Comparison of ENCODE assay signal across 1 cellular context in genomic region chr9:34454571-34455065, GRCh38.
TF ChIP-seq lines count a peak whose summit lies in the region.

No MANE protein-coding gene starts in this region.

TF ChIP-seq in HEK293, 187 proteins besides CTCF, POLR2A, EP300 and RAD21 (continued from another document):
- TF ChIP-seq ZBTB6 (tag by site-specific recombination; IDR thresholded peaks at IDR 0.05) (no peak), ZNF571 (tag by site-specific recombination; IDR thresholded peaks at IDR 0.05) (no peak), ZNF112 (tag by site-specific recombination; IDR thresholded peaks at IDR 0.05) (no peak), ZNF639 (tag by site-specific recombination; IDR thresholded peaks at IDR 0.05) (peak; percentile 26; the same call in 1 of the 2 replicates), MZF1 (tag by site-specific recombination; IDR thresholded peaks at IDR 0.05; ENCODE audit: borderline replicate concordance) (no peak), ZNF23 (tag by site-specific recombination; IDR thresholded peaks at IDR 0.05; ENCODE audit: borderline replicate concordance) (no peak), ZBTB48 (tag by site-specific recombination; IDR thresholded peaks at IDR 0.05) (peak; percentile 54; the same call in 1 of the 2 replicates), ZNF530 (tag by site-specific recombination; IDR thresholded peaks at IDR 0.05; ENCODE audit: low read depth) (no peak), ZFP3 (tag by site-specific recombination; IDR thresholded peaks at IDR 0.05; ENCODE audit: low read depth) (no peak), ZNF768 (tag by site-specific recombination; IDR thresholded peaks at IDR 0.05) (no peak), PATZ1 (tag by site-specific recombination; IDR thresholded peaks at IDR 0.05) (0 out of 2 replicates have a peak, but pooled peaks have one; percentile 43), ZBTB11 (tag by site-specific recombination; conservative IDR thresholded peaks at IDR 0.05; ENCODE audit: low read depth) (no peak), KLF1 (tag by site-specific recombination; IDR thresholded peaks at IDR 0.05) (0 out of 2 replicates have a peak, but pooled peaks have one; percentile 12)
- TF ChIP-seq, protein P1, sequence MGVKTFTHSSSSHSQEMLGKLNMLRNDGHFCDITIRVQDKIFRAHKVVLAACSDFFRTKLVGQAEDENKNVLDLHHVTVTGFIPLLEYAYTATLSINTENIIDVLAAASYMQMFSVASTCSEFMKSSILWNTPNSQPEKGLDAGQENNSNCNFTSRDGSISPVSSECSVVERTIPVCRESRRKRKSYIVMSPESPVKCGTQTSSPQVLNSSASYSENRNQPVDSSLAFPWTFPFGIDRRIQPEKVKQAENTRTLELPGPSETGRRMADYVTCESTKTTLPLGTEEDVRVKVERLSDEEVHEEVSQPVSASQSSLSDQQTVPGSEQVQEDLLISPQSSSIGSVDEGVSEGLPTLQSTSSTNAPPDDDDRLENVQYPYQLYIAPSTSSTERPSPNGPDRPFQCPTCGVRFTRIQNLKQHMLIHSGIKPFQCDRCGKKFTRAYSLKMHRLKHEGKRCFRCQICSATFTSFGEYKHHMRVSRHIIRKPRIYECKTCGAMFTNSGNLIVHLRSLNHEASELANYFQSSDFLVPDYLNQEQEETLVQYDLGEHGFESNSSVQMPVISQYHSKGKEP (tag by site-specific recombination; IDR thresholded peaks at IDR 0.05) = no peak
